Comparison of ENCODE assay signal across 9 cellular contexts in the genomic region with DNA sequence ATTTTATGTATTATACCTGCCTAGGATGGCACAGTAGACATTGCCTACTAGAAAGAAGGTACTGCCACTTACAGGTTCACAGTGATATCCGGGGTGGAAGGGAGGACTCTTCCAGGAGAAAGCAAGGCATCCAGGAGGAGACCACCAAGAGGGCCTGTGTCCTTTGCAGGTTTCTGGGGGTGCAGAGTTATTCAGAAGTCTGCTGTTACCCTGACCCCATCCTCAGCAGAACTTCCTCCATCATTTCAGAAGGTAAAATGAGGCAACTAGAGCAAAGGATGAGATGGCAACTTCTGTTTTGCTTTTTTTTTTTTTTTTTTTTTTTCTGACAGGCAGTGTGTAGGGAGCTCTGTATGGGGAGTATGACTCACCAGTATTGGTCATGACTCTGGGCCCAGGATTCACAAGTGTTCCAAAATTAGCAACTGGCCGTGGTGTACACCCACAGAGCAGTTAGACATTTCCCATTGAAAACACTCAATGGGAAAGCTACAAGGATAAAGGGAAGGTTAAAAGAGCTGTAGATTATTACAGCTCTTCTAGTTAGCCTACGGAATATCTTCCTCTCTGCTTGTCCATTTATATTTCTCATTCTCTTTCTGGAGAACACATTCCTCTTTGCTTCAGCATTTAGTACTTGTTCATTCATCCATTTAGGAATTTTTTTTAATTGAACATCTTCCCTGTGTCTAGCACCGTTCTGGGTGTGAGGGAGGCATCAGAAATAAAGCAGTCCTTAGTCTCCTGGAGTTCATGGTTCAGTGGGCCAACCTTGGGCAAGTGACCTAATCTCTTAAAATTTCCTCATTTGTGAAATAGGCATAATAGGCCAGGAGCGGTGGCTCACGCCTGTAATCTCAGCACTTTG. TPM values are rescaled to one million over a fixed set of nuclear protein-coding genes. Genes with fewer than 3 reads are reported as not detected.
DNase-seq lines count a peak whose midpoint lies in the region; ATAC-seq and TF ChIP-seq lines count a peak whose summit lies in the region.
"Had no signal": no experiment of that assay in that cellular context is flagged by ENCODE, and none has a peak within 500 bp of the region (broad histone marks: within the 10 kb centered on the region; RNA-seq: fewer than 3 reads in every experiment).

No MANE protein-coding gene starts in this region.

- no peaks in the 10 kb centered on the region for H3K9me3 Mint-ChIP-seq in activated T-cell treated with anti-CD3 and anti-CD28 coated beads, Interleukin-2, amount 50 U/mL, for 72 hours

- H3K9me3 ChIP-seq in left ventricle myocardium inferior (replicated peaks) = no peaks in the 10 kb centered on the region

- intact Hi-C loops in left ventricle myocardium inferior (cut with micrococcal nuclease) = no loop called here

- H3K4me1 ChIP-seq in left ventricle myocardium inferior = peaks cover 62% of the 10 kb centered on the region

- H3K36me3 ChIP-seq in left ventricle myocardium inferior = no peaks in the 10 kb centered on the region

- TF ChIP-seq CTCF in left ventricle myocardium inferior (IDR thresholded peaks at IDR 0.05; ENCODE audit: borderline replicate concordance) = no peak

- H3K27ac ChIP-seq in left ventricle myocardium inferior (replicated peaks) = peak overlapping the region; percentile 87

- H3K36me3 Mint-ChIP-seq in activated T-cell treated with anti-CD3 and anti-CD28 coated beads, Interleukin-2, amount 50 U/mL, for 72 hours (ENCODE audit: insufficient read depth in 2 of 2) = no peaks in the 10 kb centered on the region

- no peaks in the 10 kb centered on the region for H3K27me3 ChIP-seq in left ventricle myocardium inferior (ENCODE audit: low read depth)

- peak overlapping the region; percentile 13 for H3K27ac Mint-ChIP-seq in activated T-cell treated with anti-CD3 and anti-CD28 coated beads, Interleukin-2, amount 50 U/mL, for 72 hours

- H3K4me1 Mint-ChIP-seq in activated T-cell treated with anti-CD3 and anti-CD28 coated beads, Interleukin-2, amount 50 U/mL, for 72 hours (ENCODE audit: low read depth) = peaks cover 46% of the 10 kb centered on the region

- DNase-seq in GM04503 (ENCODE audit: low read depth) (peak; percentile 89), LHCN-M2 (ENCODE audit: low read depth) (peak; percentile 94), left ventricle myocardium inferior (peak; percentile 29), NCI-H1048 (lab: John Stamatoyannopoulos, UW) (no peak), NCI-H510A treated with DMSO at 0.1 percent for 48 hours (lab: John Stamatoyannopoulos, UW) (no peak)
- peak; percentile 33 to 42 for DNase-seq in activated T-cell treated with anti-CD3 and anti-CD28 coated beads, Interleukin-2, amount 50 U/mL, for 72 hours
- peak; percentile 19 for DNase-seq in stimulated activated CD8-positive, alpha-beta memory T cell treated with anti-CD3 and anti-CD28 coated beads, Interleukin-4, amount 100 ng/mL, for 24 hours (ENCODE audit: low read depth)

- peak; percentile 72 for ATAC-seq in GM21717 (IDR thresholded peaks at IDR 0.05; ENCODE audit: unreplicated experiment)
- peak; percentile 95 to 97 for ATAC-seq in activated T-cell treated with anti-CD3 and anti-CD28 coated beads, Interleukin-2, amount 50 U/mL, for 72 hours (replicated peaks in 1 of 2)

- H3K4me3 ChIP-seq in left ventricle myocardium inferior = no peak overlapping the region
- H3K4me3 ChIP-seq: skin epidermis had no signal

- peak overlapping the region; percentile 22 to 33 for H3K4me3 Mint-ChIP-seq in activated T-cell treated with anti-CD3 and anti-CD28 coated beads, Interleukin-2, amount 50 U/mL, for 72 hours

- H3K27me3 Mint-ChIP-seq in activated T-cell treated with anti-CD3 and anti-CD28 coated beads, Interleukin-2, amount 50 U/mL, for 72 hours (ENCODE audit: low read depth) = peaks cover 5% of the 10 kb centered on the region

RNA-seq across cellular contexts. Expression of a gene that starts 50.5 kb away (rescaled TPM):
- total RNA-seq in LHCN-M2 (2014; rRNA removed) = 11.5 and 13.0 TPM in 2 replicates
- 4.2 TPM for polyA plus RNA-seq in LHCN-M2 (2012)
- total RNA-seq in activated T-cell treated with anti-CD3 and anti-CD28 coated beads, Interleukin-2, amount 50 U/mL, for 72 hours = 10 to 100 TPM; 43.7 to 52.0 TPM
- total RNA-seq in left ventricle myocardium inferior = 69.3 TPM

Comparison
In these comparisons a context has a peak if more than half of its experiments do, and no peak if none do; other contexts are left out.
1. DNase-seq: peak in GM04503 (single experiment), LHCN-M2 (single experiment), activated T-cell treated with anti-CD3 and anti-CD28 coated beads, Interleukin-2, amount 50 U/mL, for 72 hours (2 of 2), left ventricle myocardium inferior (single experiment) and stimulated activated CD8-positive, alpha-beta memory T cell treated with anti-CD3 and anti-CD28 coated beads, Interleukin-4, amount 100 ng/mL, for 24 hours (single experiment); none in NCI-H1048 (single experiment) and NCI-H510A treated with DMSO at 0.1 percent for 48 hours (single experiment).